In the genomic region with DNA sequence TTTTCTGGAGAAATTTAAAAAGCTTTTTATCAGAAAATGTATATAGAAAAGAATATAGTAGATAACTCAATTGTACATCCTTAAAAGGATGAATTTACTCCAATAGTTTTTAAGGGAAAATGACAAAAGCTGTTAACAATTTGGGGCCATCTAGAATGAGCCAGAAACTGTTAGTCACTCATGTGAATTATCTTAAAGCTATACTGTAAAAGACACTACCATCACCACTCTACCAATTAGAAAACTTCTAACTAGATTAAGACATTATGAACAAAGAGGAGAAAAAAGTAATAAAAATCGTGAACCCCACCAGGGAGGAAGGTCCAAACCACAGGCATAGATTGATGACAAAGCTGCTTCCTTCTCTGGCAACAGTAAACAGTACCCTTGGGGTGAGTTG, we compare ENCODE assay signal across 23 cellular contexts.
"Had no signal": no experiment of that assay in that cellular context is flagged by ENCODE, and none has a peak within 500 bp of the region (broad histone marks: within the 10 kb centered on the region; RNA-seq: fewer than 3 reads in every experiment).

No MANE protein-coding gene starts in this region.

- FAIRE-seq: colon, keratinocyte had no signal

- ATAC-seq: activated naive CD4-positive, alpha-beta T cell treated with anti-CD3 and anti-CD28 coated beads, Interleukin-2, amount 50 U/mL, for 72 hours; activated T-helper 17 cell treated with anti-CD3 and anti-CD28 coated beads, Interleukin-2, amount 50 U/mL, for 72 hours; heart right ventricle; left colon; mucosa of descending colon; right cardiac atrium; stimulated activated naive CD8-positive, alpha-beta T cell treated with anti-CD3 and anti-CD28 coated beads, Interleukin-15, Interleukin-2, amounts not matched to agents 100 U/mL and 50 U/mL, for 24 hours; WTC11 had no signal

- H3K4me3 ChIP-seq: dorsolateral prefrontal cortex, esophagus muscularis mucosa, heart right ventricle, mucosa of descending colon, upper lobe of left lung had no signal

- DNase-seq: activated CD4-positive, alpha-beta T cell treated with anti-CD3 and anti-CD28 coated beads, Interleukin-2, amount 50 U/mL, for 4 hours; activated CD8-positive, alpha-beta memory T cell treated with anti-CD3 and anti-CD28 coated beads for 24 hours; activated CD8-positive, alpha-beta memory T cell treated with anti-CD3 and anti-CD28 coated beads, Interleukin-2, amount 50 U/mL, for 4 hours; activated T-cell treated with anti-CD3 and anti-CD28 coated beads, Interleukin-2, amount 50 U/mL, for 24 hours; aorta; brain microvascular endothelial cell; caudate nucleus; dorsolateral prefrontal cortex; heart right ventricle; left colon; mucosa of descending colon; nephron progenitor cell; right cardiac atrium; stimulated activated CD4-positive, alpha-beta T cell treated with anti-CD3 and anti-CD28 coated beads, Interleukin-4, amount 100 ng/mL, for 4 hours; stimulated activated naive CD8-positive, alpha-beta T cell treated with anti-CD3 and anti-CD28 coated beads, Interleukin-15, Interleukin-2, amounts not matched to agents 100 U/mL and 50 U/mL, for 24 hours; T-helper 9 cell; upper lobe of left lung had no signal
